Comparison of ENCODE assay signal across 26 cellular contexts in genomic region chr15:77826006-77826695, GRCh38.
DNase-seq lines count a peak whose midpoint lies in the region; ATAC-seq, FAIRE-seq and TF ChIP-seq lines count a peak whose summit lies in the region.
"Had no signal": no experiment of that assay in that cellular context is flagged by ENCODE, and none has a peak within 500 bp of the region (broad histone marks: within the 10 kb centered on the region; RNA-seq: fewer than 3 reads in every experiment).

No MANE protein-coding gene starts in this region.

- intact Hi-C loops in left cardiac atrium (cut with DNase I) (no loop called here), Right ventricle myocardium superior (cut with DNase I) (no loop called here), kidney (cut with DNase I) (loop anchor here (10.0 kb wide), 1 partner anchor 191 kb away; the partner anchor contains the start of gene LINGO1), posterior vena cava (cut with DNase I) (no loop called here)
- intact Hi-C loops in activated T-helper 1 cell treated with anti-CD3 and anti-CD28 coated beads, Interleukin-12 subunit alpha, Interleukin-12 subunit beta, Interleukin-2, Interleukin-4 antibody, amounts not matched to agents 30 ng/mL and 10 ng/mL and 1 ng/mL, durations not matched to agents 14 hours and 24 hours and 36 hours (cut with micrococcal nuclease): no loop called here

- no peaks in the 10 kb centered on the region for H3K36me3 Mint-ChIP-seq in activated T-helper 1 cell treated with anti-CD3 and anti-CD28 coated beads, Interleukin-12 subunit alpha, Interleukin-12 subunit beta, Interleukin-2, Interleukin-4 antibody, amounts not matched to agents 30 ng/mL and 10 ng/mL and 1 ng/mL, durations not matched to agents 14 hours and 24 hours and 36 hours (ENCODE audit: low read depth)
- H3K36me3 Mint-ChIP-seq: CD8-positive, alpha-beta memory T cell had no signal

- H3K4me3 ChIP-seq in HEK293 (ENCODE audit: low read depth, low read length) (no peak overlapping the region), kidney (ENCODE audit: low read length in 2 of 2) (no peak overlapping the region)
- H3K4me3 ChIP-seq: A549, GM12878 had no signal

- no peaks in the 10 kb centered on the region for H3K4me1 Mint-ChIP-seq in activated T-helper 1 cell treated with anti-CD3 and anti-CD28 coated beads, Interleukin-12 subunit alpha, Interleukin-12 subunit beta, Interleukin-2, Interleukin-4 antibody, amounts not matched to agents 30 ng/mL and 10 ng/mL and 1 ng/mL, durations not matched to agents 14 hours and 24 hours and 36 hours (ENCODE audit: low read depth)

- H3K9me3 ChIP-seq in HEK293 (ENCODE audit: control insufficient read depth, insufficient read depth, low read depth, low read length) (no peaks in the 10 kb centered on the region), kidney (ENCODE audit: control insufficient read depth in 1 of 2, low read length in 2 of 2) (no peaks in the 10 kb centered on the region)
- H3K9me3 ChIP-seq: A549 had no signal

- no peaks in the 10 kb centered on the region for H3K9me3 Mint-ChIP-seq in activated T-helper 1 cell treated with anti-CD3 and anti-CD28 coated beads, Interleukin-12 subunit alpha, Interleukin-12 subunit beta, Interleukin-2, Interleukin-4 antibody, amounts not matched to agents 30 ng/mL and 10 ng/mL and 1 ng/mL, durations not matched to agents 14 hours and 24 hours and 36 hours
- H3K9me3 Mint-ChIP-seq: CD8-positive, alpha-beta memory T cell had no signal

- no peak overlapping the region for H3K9ac ChIP-seq in kidney (ENCODE audit: low read length in 2 of 2)

- peaks cover 14% of the 10 kb centered on the region for H3K27me3 Mint-ChIP-seq in activated T-helper 1 cell treated with anti-CD3 and anti-CD28 coated beads, Interleukin-12 subunit alpha, Interleukin-12 subunit beta, Interleukin-2, Interleukin-4 antibody, amounts not matched to agents 30 ng/mL and 10 ng/mL and 1 ng/mL, durations not matched to agents 14 hours and 24 hours and 36 hours (ENCODE audit: insufficient read depth)

- ATAC-seq in left cardiac atrium: no peak
- no peak for ATAC-seq in Right ventricle myocardium superior (ENCODE audit: poor library complexity)
- no peak for ATAC-seq in HG02973 (IDR thresholded peaks at IDR 0.05; ENCODE audit: unreplicated experiment)
- ATAC-seq: A549, GM12878 had no signal

- in situ Hi-C loops in GM13976 (cut with MboI; ENCODE audit: low sequenced_read_pairs, unreplicated experiment): no loop called here

- no peaks in the 10 kb centered on the region for H3K36me3 ChIP-seq in HEK293 (ENCODE audit: control insufficient read depth in 2 of 2, insufficient read depth in 1 of 2, low read length in 2 of 2)
- H3K36me3 ChIP-seq in kidney (ENCODE audit: control insufficient read depth in 1 of 2, insufficient read depth in 2 of 2, low read length in 2 of 2): no peaks in the 10 kb centered on the region

- H3K4me3 Mint-ChIP-seq in activated T-helper 1 cell treated with anti-CD3 and anti-CD28 coated beads, Interleukin-12 subunit alpha, Interleukin-12 subunit beta, Interleukin-2, Interleukin-4 antibody, amounts not matched to agents 30 ng/mL and 10 ng/mL and 1 ng/mL, durations not matched to agents 14 hours and 24 hours and 36 hours: no peak overlapping the region
- H3K4me3 Mint-ChIP-seq: CD8-positive, alpha-beta memory T cell had no signal

- CTCF ChIA-PET in HEK293 (lab: Yijun Ruan, JAX): interaction anchor here (0.6 kb wide), 3 partner anchors 58 to 193 kb away, joined by 3 read pairs; no protein-coding TSS in a partner anchor

- no peak overlapping the region for H3K27ac Mint-ChIP-seq in activated T-helper 1 cell treated with anti-CD3 and anti-CD28 coated beads, Interleukin-12 subunit alpha, Interleukin-12 subunit beta, Interleukin-2, Interleukin-4 antibody, amounts not matched to agents 30 ng/mL and 10 ng/mL and 1 ng/mL, durations not matched to agents 14 hours and 24 hours and 36 hours

- DNase-seq in left cardiac atrium (peak; percentile 15), Right ventricle myocardium superior (no peak), kidney (peak; percentile 55), posterior vena cava (ENCODE audit: low spot score) (peak; percentile 72), GM13976 (ENCODE audit: low spot score) (no peak)
- no peak for DNase-seq in activated T-helper 1 cell treated with anti-CD3 and anti-CD28 coated beads, Interleukin-12 subunit alpha, Interleukin-12 subunit beta, Interleukin-2, Interleukin-4 antibody, amounts not matched to agents 30 ng/mL and 10 ng/mL and 1 ng/mL, durations not matched to agents 14 hours and 24 hours and 36 hours (ENCODE audit: low spot score)
- DNase-seq: DMS 273 treated with DMSO at 0.1 percent for 48 hours, DMS79, EL, GDM1, GOT3, HCEC 1CT, Karpas-422, NCI-H1092 treated with DMSO at 0.1 percent for 48 hours, NCI-H1436, NCI-H187 treated with DMSO at 0.1 percent for 48 hours, NCI-H446, NCI-H524 treated with DMSO at 0.1 percent for 48 hours, NCI-H774, SHP77 had no signal

- H3K27ac ChIP-seq in HEK293 (ENCODE audit: extremely low read depth, low read depth, low read length) (no peak overlapping the region), kidney (ENCODE audit: low read depth in 2 of 2, low read length in 2 of 2) (no peak overlapping the region)
- H3K27ac ChIP-seq: A549, C4-2B had no signal

- no peak for FAIRE-seq in kidney (lab: Jason Lieb, UNC)
- FAIRE-seq: A549, GM12878 had no signal

- no peaks in the 10 kb centered on the region for H3K4me1 ChIP-seq in HEK293 (ENCODE audit: control insufficient read depth, insufficient read depth, low read length)
- no peaks in the 10 kb centered on the region for H3K4me1 ChIP-seq in kidney (ENCODE audit: control insufficient read depth in 1 of 2, insufficient read depth in 1 of 2, low read depth in 1 of 2, low read length in 2 of 2)
- H3K4me1 ChIP-seq: A549 had no signal

- POLR2A ChIA-PET in HEK293 (lab: Yijun Ruan, JAX): no interaction called here

- TF ChIP-seq CTCF in HEK293 (tag by site-specific recombination; IDR thresholded peaks at IDR 0.05): no peak
- no peak for TF ChIP-seq CTCF in kidney (IDR thresholded peaks at IDR 0.05; ENCODE audit: borderline replicate concordance, extremely low read depth, insufficient read depth)
- TF ChIP-seq CTCF in GM13976 (IDR thresholded peaks at IDR 0.05; ENCODE audit: borderline replicate concordance, control extremely low read depth, extremely low read depth, insufficient read depth, missing control alignments): no peak

TF ChIP-seq in HEK293, 187 proteins besides CTCF, POLR2A, EP300 and RAD21:
- TF ChIP-seq GLIS1 (tag by site-specific recombination; IDR thresholded peaks at IDR 0.05) (peak; percentile 51), ZIC2 (tag by site-specific recombination; IDR thresholded peaks at IDR 0.05) (peak; percentile 75), ZNF571 (tag by site-specific recombination; IDR thresholded peaks at IDR 0.05) (no peak)

Comparison
In these comparisons a context has a peak if more than half of its experiments do, and no peak if none do; other contexts are left out.
1. DNase-seq: peak in left cardiac atrium (single experiment), kidney (single experiment) and posterior vena cava (single experiment); none in Right ventricle myocardium superior (single experiment), activated T-helper 1 cell treated with anti-CD3 and anti-CD28 coated beads, Interleukin-12 subunit alpha, Interleukin-12 subunit beta, Interleukin-2, Interleukin-4 antibody, amounts not matched to agents 30 ng/mL and 10 ng/mL and 1 ng/mL, durations not matched to agents 14 hours and 24 hours and 36 hours (single experiment) and GM13976 (single experiment).